In the genomic region with DNA sequence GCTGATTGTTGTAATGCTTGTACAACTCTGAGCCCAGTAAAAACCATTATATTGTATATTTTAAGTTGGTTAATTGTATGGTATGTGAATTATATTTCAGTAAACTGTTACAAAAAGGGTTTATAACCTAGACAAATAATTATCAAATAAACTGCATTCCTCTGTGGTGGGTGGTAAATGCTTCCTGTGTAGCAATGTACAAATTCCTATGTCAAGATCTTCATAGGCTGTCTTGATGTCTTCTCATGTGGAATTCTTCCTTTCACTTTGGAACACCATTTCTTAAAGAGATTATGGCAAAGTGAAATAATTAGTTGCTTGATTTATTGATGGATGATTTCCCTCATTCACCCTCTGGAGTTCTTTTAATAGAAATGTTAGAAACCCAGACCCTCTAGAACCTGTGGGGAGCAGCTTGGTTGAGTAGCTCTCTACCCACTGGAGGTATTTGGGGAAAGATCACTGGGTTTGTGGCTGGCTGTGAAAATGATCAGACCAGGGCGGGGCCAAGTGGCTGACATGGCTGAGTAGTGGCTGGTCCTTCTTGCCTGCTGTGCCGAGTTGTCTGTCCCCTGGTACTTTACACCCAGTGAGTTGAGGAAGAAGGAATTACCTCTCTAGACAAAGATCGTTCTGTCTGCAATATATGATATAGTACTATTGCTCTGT, we compare ENCODE assay signal across 11 cellular contexts. TPM values are rescaled to one million over a fixed set of nuclear protein-coding genes. Genes with fewer than 3 reads are reported as not detected.
DNase-seq lines count a peak whose midpoint lies in the region; ATAC-seq, FAIRE-seq and TF ChIP-seq lines count a peak whose summit lies in the region.
"Had no signal": no experiment of that assay in that cellular context is flagged by ENCODE, and none has a peak within 500 bp of the region (broad histone marks: within the 10 kb centered on the region; RNA-seq: fewer than 3 reads in every experiment).

No MANE protein-coding gene starts in this region.

- H3K36me3 ChIP-seq in MM.1S (replicated peaks; ENCODE audit: insufficient read depth, low read length): no peaks in the 10 kb centered on the region
- no peaks in the 10 kb centered on the region for H3K36me3 ChIP-seq in effector memory CD4-positive, alpha-beta T cell (ENCODE audit: control insufficient read depth, insufficient read depth, low read length)

- no peak overlapping the region for H3K9ac ChIP-seq in MM.1S (ENCODE audit: low read length)

- H3K9me2 ChIP-seq in MM.1S (replicated peaks; ENCODE audit: insufficient read depth, low read length): no peaks in the 10 kb centered on the region

- FAIRE-seq in GM12891 (lab: Jason Lieb, UNC): peak; percentile 88
- FAIRE-seq: frontal cortex had no signal

- peak overlapping the region; percentile 58; the same call in 1 of the 2 replicates for H3K4me2 ChIP-seq in MM.1S (ENCODE audit: low read depth, low read length)

- no peaks in the 10 kb centered on the region for H4K20me1 ChIP-seq in MM.1S (ENCODE audit: insufficient read depth, low read length)

- no peak overlapping the region for H3K4me3 ChIP-seq in AG04450 (ENCODE audit: low read depth, low read length)
- H3K4me3 ChIP-seq in MM.1S (ENCODE audit: low read length): no peak overlapping the region
- no peak overlapping the region for H3K4me3 ChIP-seq in effector memory CD4-positive, alpha-beta T cell (ENCODE audit: insufficient read depth, low read depth, low read length, poor library complexity, severe bottlenecking)

- POLR2A ChIA-PET in AG04450 (lab: Yijun Ruan, JAX): no interaction called here

- no peak for ATAC-seq in GM21367 (IDR thresholded peaks at IDR 0.05; ENCODE audit: unreplicated experiment)

- H3K4me1 ChIP-seq in MM.1S (ENCODE audit: low read length): peaks cover 67% of the 10 kb centered on the region
- peaks cover 50% of the 10 kb centered on the region for H3K4me1 ChIP-seq in effector memory CD4-positive, alpha-beta T cell (ENCODE audit: control insufficient read depth, insufficient read depth, low read length, poor library complexity, severe bottlenecking)

- peaks cover 27% of the 10 kb centered on the region for H3F3A ChIP-seq in MM.1S (ENCODE audit: insufficient read depth, low read length)

- peaks cover 93% of the 10 kb centered on the region for H3K79me2 ChIP-seq in MM.1S (ENCODE audit: low read length)

- H3K27me3 ChIP-seq in AG04450 (ENCODE audit: control insufficient read depth, insufficient read depth, low read length): no peaks in the 10 kb centered on the region
- no peaks in the 10 kb centered on the region for H3K27me3 ChIP-seq in MM.1S (replicated peaks; ENCODE audit: insufficient read depth, low read length)
- no peaks in the 10 kb centered on the region for H3K27me3 ChIP-seq in effector memory CD4-positive, alpha-beta T cell (replicated peaks; ENCODE audit: control insufficient read depth, insufficient read depth, low read length, poor library complexity, severe bottlenecking)

- TF ChIP-seq POLR2A in GM12891 (IDR thresholded peaks at IDR 0.05; ENCODE audit: low read depth, low read length): no peak

- H2AFZ ChIP-seq in MM.1S (ENCODE audit: low read length): no peak overlapping the region

- H3K9me3 ChIP-seq in AG04450 (ENCODE audit: control insufficient read depth, insufficient read depth, low read length) (peaks cover 7% of the 10 kb centered on the region; the same call in 1 of the 2 replicates), MM.1S (replicated peaks; ENCODE audit: insufficient read depth, low read length) (no peaks in the 10 kb centered on the region)
- H3K9me3 ChIP-seq in effector memory CD4-positive, alpha-beta T cell (ENCODE audit: control insufficient read depth, low read length): peaks cover 3% of the 10 kb centered on the region

- DNase-seq in AG04450 (ENCODE audit: low read depth, low spot score) (no peak), GM12891 (ENCODE audit: insufficient read length, low spot score) (no peak), MM.1S (no peak), head of caudate nucleus (no peak), NCI-H446 treated with DMSO at 0.1 percent for 48 hours (lab: John Stamatoyannopoulos, UW) (no peak), SHP77 treated with DMSO at 0.1 percent for 48 hours (lab: John Stamatoyannopoulos, UW) (no peak)
- DNase-seq in effector memory CD4-positive, alpha-beta T cell: no peak
- DNase-seq: COR-L47, H9 had no signal

- intact Hi-C loops in head of caudate nucleus (cut with DNase I): no loop called here

- H3K27ac ChIP-seq in AG04450 (ENCODE audit: low read depth, low read length): peak overlapping the region; percentile 41
- H3K27ac ChIP-seq in MM.1S (ENCODE audit: low read length): peak overlapping the region; percentile 81; the same call in 1 of the 2 replicates
- peak overlapping the region; percentile 59 for H3K27ac ChIP-seq in effector memory CD4-positive, alpha-beta T cell (ENCODE audit: insufficient read depth, low read length, poor library complexity, severe bottlenecking)

- TF ChIP-seq CTCF in AG04450 (IDR thresholded peaks at IDR 0.05; ENCODE audit: low read depth, low read length) (no peak), MM.1S (IDR thresholded peaks at IDR 0.05; ENCODE audit: low read length) (no peak)

- CTCF ChIA-PET in AG04450 (lab: Charles Lee): interaction anchor here (1.9 kb wide), 2 partner anchors 14 to 113 kb away, joined by 6 to 13 read pairs; no protein-coding TSS in a partner anchor

TF ChIP-seq in GM12891, 5 proteins besides CTCF, POLR2A, EP300 and RAD21:
- no peak for TF ChIP-seq TAF1 (IDR thresholded peaks at IDR 0.05; ENCODE audit: low read depth, low read length)
- no peak for TF ChIP-seq POLR2AphosphoS5 (IDR thresholded peaks at IDR 0.05; ENCODE audit: low read depth, low read length)
- TF ChIP-seq SPI1 (IDR thresholded peaks at IDR 0.05; ENCODE audit: low read depth, low read length): no peak
- no peak for TF ChIP-seq PAX5 (IDR thresholded peaks at IDR 0.05; ENCODE audit: insufficient read depth, low read length, severe bottlenecking)
- TF ChIP-seq POU2F2 (IDR thresholded peaks at IDR 0.05; ENCODE audit: low read depth, low read length): no peak

RNA-seq across cellular contexts. Expression of gene MGAT5, which starts 22.4 kb away (rescaled TPM):
- polyA plus RNA-seq in AG04450 (2011; rRNA removed): 115 and 119 TPM in 2 replicates
- polyA minus RNA-seq in AG04450 (2011; rRNA and poly(A)+ RNA removed): 166 and 172 TPM in 2 replicates
- 27.6 TPM for polyA plus RNA-seq in GM12891 (2012; ENCODE audit: low read depth, missing spikeins)
